21 cellular contexts compared by ENCODE assay signal in genomic region chr3:53267766-53268165, GRCh38. TPM values are rescaled to one million over a fixed set of nuclear protein-coding genes. Genes with fewer than 3 reads are reported as not detected.
DNase-seq lines count a peak whose midpoint lies in the region; ATAC-seq and TF ChIP-seq lines count a peak whose summit lies in the region.
"Had no signal": no experiment of that assay in that cellular context is flagged by ENCODE, and none has a peak within 500 bp of the region (broad histone marks: within the 10 kb centered on the region; RNA-seq: fewer than 3 reads in every experiment).

No MANE protein-coding gene starts in this region.

- no peak overlapping the region for H3K27ac ChIP-seq in HCT116 (ENCODE audit: low read depth, low read length)
- peak overlapping the region; percentile 62 for H3K27ac ChIP-seq in RWPE1
- H3K27ac ChIP-seq in esophagus squamous epithelium, result peak overlapping the region in 3 of 4 donors; percentile 3 to 95 (median 59)
- no peak overlapping the region for H3K27ac ChIP-seq in OCI-LY7 (ENCODE audit: low read depth, low read length, poor library complexity, severe bottlenecking)
- no peak overlapping the region for H3K27ac ChIP-seq in Peyer's patch
- H3K27ac ChIP-seq: SK-N-MC had no signal

- H4K20me1 ChIP-seq in HCT116 (ENCODE audit: insufficient read depth) (no peaks in the 10 kb centered on the region), OCI-LY7 (ENCODE audit: insufficient read depth, low read length) (no peaks in the 10 kb centered on the region)
- H4K20me1 ChIP-seq: BLaER1 treated with 17β-estradiol and CSF1 and Interleukin-3, amounts not matched to agents 10 nM and 100 nM had no signal

- H3K4me3 ChIP-seq in HCT116 (replicated peaks in 1 of 2; ENCODE audit: low read depth in 1 of 2, low read length in 2 of 2) (no peak overlapping the region), esophagus squamous epithelium (no peak overlapping the region), OCI-LY7 (ENCODE audit: low read depth, low read length, poor library complexity, severe bottlenecking) (no peak overlapping the region), Peyer's patch (no peak overlapping the region)
- H3K4me3 ChIP-seq: BLaER1 treated with 17β-estradiol and CSF1 and Interleukin-3, amounts not matched to agents 10 nM and 100 nM; SK-N-MC had no signal

- H3K9me3 ChIP-seq in HCT116 (ENCODE audit: control insufficient read depth in 1 of 2, insufficient read depth in 1 of 2, low read depth in 1 of 2, low read length in 2 of 2) (no peaks in the 10 kb centered on the region), esophagus squamous epithelium (no peaks in the 10 kb centered on the region), OCI-LY7 (ENCODE audit: low read length) (no peaks in the 10 kb centered on the region), Peyer's patch (no peaks in the 10 kb centered on the region)
- H3K9me3 ChIP-seq: BLaER1 treated with 17β-estradiol and CSF1 and Interleukin-3, amounts not matched to agents 10 nM and 100 nM; Caco-2 had no signal

- CTCF ChIA-PET in HCT116 (lab: Charles Lee) (no interaction called here), RWPE1 (lab: Yijun Ruan, JAX) (no interaction called here), OCI-LY7 (lab: Charles Lee; ENCODE audit: unreplicated experiment) (no interaction called here)

- TF ChIP-seq CTCF in HCT116 (IDR thresholded peaks at IDR 0.05 in 2 of 3, conservative IDR thresholded peaks at IDR 0.05 in 1 of 3; ENCODE audit: borderline replicate concordance in 1 of 3, insufficient read depth in 1 of 3, low read depth in 2 of 3, low read length in 2 of 3) (no peak), RWPE1 (conservative IDR thresholded peaks at IDR 0.05; ENCODE audit: low read depth) (no peak), esophagus squamous epithelium (IDR thresholded peaks at IDR 0.05) (no peak), OCI-LY7 (conservative IDR thresholded peaks at IDR 0.05; ENCODE audit: low read length) (no peak), Peyer's patch (IDR thresholded peaks at IDR 0.05) (no peak)

- peak overlapping the region; percentile 39 for H3K9ac ChIP-seq in HCT116 (ENCODE audit: low read length)
- H3K9ac ChIP-seq: BLaER1 treated with 17β-estradiol and CSF1 and Interleukin-3, amounts not matched to agents 10 nM and 100 nM had no signal

- BruUV-seq in HCT116 (replicated peaks; lab: Mats Ljungman, UMichigan) (no TSS peak), OCI-LY7 (replicated peaks; lab: Mats Ljungman, UMichigan) (no TSS peak)

- RAD21 ChIA-PET in HCT116 (lab: Charles Lee; ENCODE audit: low non-redundant PET in 1 of 2, low total read pairs in 2 of 2, uncharacterized antibody in 2 of 2, unreplicated experiment in 2 of 2), result no interaction called here

- no peaks in the 10 kb centered on the region for H3K36me3 ChIP-seq in HCT116 (ENCODE audit: control insufficient read depth in 1 of 2, insufficient read depth in 2 of 2, low read length in 2 of 2)
- no peaks in the 10 kb centered on the region for H3K36me3 ChIP-seq in esophagus squamous epithelium
- H3K36me3 ChIP-seq in OCI-LY7 (ENCODE audit: insufficient read depth, low read length), result no peaks in the 10 kb centered on the region
- no peaks in the 10 kb centered on the region for H3K36me3 ChIP-seq in Peyer's patch
- H3K36me3 ChIP-seq: BLaER1 treated with 17β-estradiol and CSF1 and Interleukin-3, amounts not matched to agents 10 nM and 100 nM had no signal

- DNase-seq in HCT116 (ENCODE audit: low read depth, low spot score) (no peak), RWPE1 (ENCODE audit: low spot score) (no peak), esophagus squamous epithelium (lab: John Stamatoyannopoulos, UW) (no peak), OCI-LY7 (ENCODE audit: low spot score) (no peak), midbrain (lab: John Stamatoyannopoulos, UW) (no peak), Peyer's patch (no peak)
- DNase-seq: Caco-2; CD4-positive, alpha-beta memory T cell; DMS153; KG1; NCI-H1105; NCI-H146; NCI-H2029; NCI-H2227 treated with DMSO at 0.1 percent for 48 hours; NCI-H510A treated with DMSO at 0.1 percent for 48 hours; NCI-H774; SHP77; SW 1271 had no signal

- H3K9me2 ChIP-seq in HCT116 (ENCODE audit: insufficient read depth) (no peaks in the 10 kb centered on the region), OCI-LY7 (ENCODE audit: insufficient read depth, low read length) (no peaks in the 10 kb centered on the region)

- POLR2A ChIA-PET in HCT116 (lab: Charles Lee), result interaction anchor here (0.5 to 0.7 kb wide), 2 partner anchors 9 to 82 kb away, joined by 3 read pairs; no protein-coding TSS in a partner anchor
- POLR2A ChIA-PET in RWPE1 (lab: Yijun Ruan, JAX; ENCODE audit: low non-redundant PET), result no interaction called here
- POLR2A ChIA-PET in OCI-LY7 (lab: Charles Lee), result no interaction called here

- no peak for ATAC-seq in HCT116
- no peak for ATAC-seq in GM19395 (IDR thresholded peaks at IDR 0.05; ENCODE audit: unreplicated experiment)

- H3K4me1 ChIP-seq in HCT116 (ENCODE audit: control insufficient read depth in 1 of 2, insufficient read depth in 2 of 2, low read length in 2 of 2) (peaks cover 34 to 52% of the 10 kb centered on the region in 2 experiments), esophagus squamous epithelium (peaks cover 24 to 86% (median 35%) of the 10 kb centered on the region in 3 donors), OCI-LY7 (ENCODE audit: insufficient read depth, low read length, poor library complexity, severe bottlenecking) (peaks cover 12% of the 10 kb centered on the region), Peyer's patch (peaks cover 0 to 10% (median 2%) of the 10 kb centered on the region in 4 donors)

- no peak for TF ChIP-seq POLR2A in HCT116 (IDR thresholded peaks at IDR 0.05; ENCODE audit: borderline replicate concordance, extremely low read depth, insufficient read depth, insufficient read length)
- no peak for TF ChIP-seq POLR2A in esophagus squamous epithelium (IDR thresholded peaks at IDR 0.05)
- no peak for TF ChIP-seq POLR2A in Peyer's patch (IDR thresholded peaks at IDR 0.05)

- H3K27me3 ChIP-seq in HCT116 (ENCODE audit: insufficient read depth, low read length) (no peaks in the 10 kb centered on the region), esophagus squamous epithelium (no peaks in the 10 kb centered on the region), Peyer's patch (no peaks in the 10 kb centered on the region)
- H3K27me3 ChIP-seq: BLaER1 treated with 17β-estradiol and CSF1 and Interleukin-3, amounts not matched to agents 10 nM and 100 nM had no signal

- no peak for TF ChIP-seq RAD21 in HCT116 (IDR thresholded peaks at IDR 0.05; ENCODE audit: low read depth)

- peak overlapping the region; percentile 79 for H2AFZ ChIP-seq in HCT116 (ENCODE audit: low read depth, low read length, poor library complexity, severe bottlenecking)
- H2AFZ ChIP-seq in OCI-LY7 (ENCODE audit: low read length), result no peak overlapping the region

- peak overlapping the region; percentile 53 for H3K4me2 ChIP-seq in HCT116 (ENCODE audit: low read length)
- no peak overlapping the region for H3K4me2 ChIP-seq in OCI-LY7 (ENCODE audit: low read length)

- H3K79me2 ChIP-seq in HCT116 (ENCODE audit: insufficient read depth, low read length), result no peaks in the 10 kb centered on the region
- H3K79me2 ChIP-seq in OCI-LY7 (ENCODE audit: insufficient read depth, low read depth, low read length), result no peaks in the 10 kb centered on the region

- intact Hi-C loops in HCT116 (cut with micrococcal nuclease), result no loop called here
- intact Hi-C loops in esophagus squamous epithelium (cut with DNase I), result no loop called here
- intact Hi-C loops in OCI-LY7 (cut with micrococcal nuclease; ENCODE audit: unreplicated experiment), result no loop called here

TF ChIP-seq in HCT116, 20 proteins besides CTCF, POLR2A, EP300 and RAD21 (continues in another document):
- TF ChIP-seq EZH2 (IDR thresholded peaks at IDR 0.05), result no peak
- no peak for TF ChIP-seq ZFX (IDR thresholded peaks at IDR 0.05)
- no peak for TF ChIP-seq ZNF274 (IDR thresholded peaks at IDR 0.05; ENCODE audit: low read depth, low read length)
- TF ChIP-seq ATF3 (IDR thresholded peaks at IDR 0.05), result no peak
- TF ChIP-seq POLR2AphosphoS5 (IDR thresholded peaks at IDR 0.05; ENCODE audit: low read depth, low read length), result no peak
- no peak for TF ChIP-seq SIN3A (IDR thresholded peaks at IDR 0.05; ENCODE audit: low read depth)
- no peak for TF ChIP-seq ZBTB33 (IDR thresholded peaks at IDR 0.05; ENCODE audit: extremely low read depth, insufficient replicate concordance, low read length)
- no peak for TF ChIP-seq JUND (IDR thresholded peaks at IDR 0.05)
- no peak for TF ChIP-seq EGR1 (IDR thresholded peaks at IDR 0.05; ENCODE audit: low read depth)
- no peak for TF ChIP-seq TCF7L2 (IDR thresholded peaks at IDR 0.05; ENCODE audit: borderline replicate concordance, extremely low read depth, insufficient read depth, insufficient read length)
- no peak for TF ChIP-seq SP1 (IDR thresholded peaks at IDR 0.05; ENCODE audit: low read depth)
- TF ChIP-seq EZH2phosphoT487 (IDR thresholded peaks at IDR 0.05; ENCODE audit: borderline replicate concordance), result no peak
- no peak for TF ChIP-seq YY1 (IDR thresholded peaks at IDR 0.05; ENCODE audit: extremely low read depth, insufficient replicate concordance, low read depth, low read length)
- TF ChIP-seq SRF (IDR thresholded peaks at IDR 0.05; ENCODE audit: low read depth), result no peak

RNA-seq across cellular contexts. Expression of gene TKT, which starts 11.9 kb away (rescaled TPM):
- total RNA-seq in HCT116 (2021; ENCODE audit: unreplicated experiment), result 634 TPM
- 697 and 731 TPM in 2 replicates for polyA plus RNA-seq in HCT116 (2012)
- 100 to 1,000 TPM; 497 to 698 (median 627) TPM for total RNA-seq in esophagus squamous epithelium
- total RNA-seq in OCI-LY7 (2014; rRNA removed; shearing (Covaris generic)), result 248 and 325 TPM in 2 replicates
- 386 and 415 TPM in 2 replicates for total RNA-seq in OCI-LY7 (2022)
- total RNA-seq in Peyer's patch, result 100 to 1,000 TPM; 130 to 171 (median 145) TPM

Comparison
In these comparisons a context has a peak if more than half of its experiments do, and no peak if none do; other contexts are left out.
1. H3K27ac ChIP-seq: peak in RWPE1 (single experiment) and esophagus squamous epithelium (3 of 4); none in HCT116 (single experiment), OCI-LY7 (single experiment) and Peyer's patch (0 of 4).